In genomic region chr5:143251175-143251574, GRCh38 we compare ENCODE assay signal across 21 cellular contexts.
DNase-seq lines count a peak whose midpoint lies in the region; ATAC-seq, FAIRE-seq and TF ChIP-seq lines count a peak whose summit lies in the region.
"Had no signal": no experiment of that assay in that cellular context is flagged by ENCODE, and none has a peak within 500 bp of the region (broad histone marks: within the 10 kb centered on the region; RNA-seq: fewer than 3 reads in every experiment).

No MANE protein-coding gene starts in this region.

- no peaks in the 10 kb centered on the region for H3K36me3 ChIP-seq in GM12878 (ENCODE audit: control insufficient read depth in 2 of 2, insufficient read depth in 2 of 2, low read length in 1 of 2)
- H3K36me3 ChIP-seq: vagina had no signal

- peak; percentile 52 for ATAC-seq in GM18505 (IDR thresholded peaks at IDR 0.05; ENCODE audit: unreplicated experiment)
- peak; percentile 24 for ATAC-seq in GM19468 (IDR thresholded peaks at IDR 0.05; ENCODE audit: extremely low read depth, unreplicated experiment)
- peak; percentile 42 for ATAC-seq in HG03039 (IDR thresholded peaks at IDR 0.05; ENCODE audit: unreplicated experiment)
- peak; percentile 90 for ATAC-seq in GM12878
- no peak for ATAC-seq in GM21723 (IDR thresholded peaks at IDR 0.05; ENCODE audit: unreplicated experiment)
- no peak for ATAC-seq in activated naive CD8-positive, alpha-beta T cell treated with anti-CD3 and anti-CD28 coated beads, Interleukin-2, amount 50 U/mL, for 24 hours
- no peak for ATAC-seq in foreskin keratinocyte
- no peak for ATAC-seq in HG03521 (IDR thresholded peaks at IDR 0.05; ENCODE audit: unreplicated experiment)
- ATAC-seq: CD8-positive, alpha-beta T cell; naive thymus-derived CD8-positive, alpha-beta T cell had no signal

- H3K4me3 ChIP-seq in GM12878 = no peak overlapping the region
- H3K4me3 ChIP-seq: vagina had no signal

- H3K4me3 Mint-ChIP-seq in activated naive CD8-positive, alpha-beta T cell treated with anti-CD3 and anti-CD28 coated beads, Interleukin-2, amount 50 U/mL, for 24 hours = no peak overlapping the region
- H3K4me3 Mint-ChIP-seq: activated CD4-positive, alpha-beta T cell treated with anti-CD3 and anti-CD28 coated beads, Interleukin-2, amount 10 ng/mL, durations not matched to agents 7 days and 5 days; activated naive CD4-positive, alpha-beta T cell treated with anti-CD3 and anti-CD28 coated beads for 36 hours; CD8-positive, alpha-beta T cell; endodermal cell; naive thymus-derived CD8-positive, alpha-beta T cell had no signal

- H3K9ac ChIP-seq in GM12878 (ENCODE audit: control insufficient read depth, insufficient read depth, low read length) = peak overlapping the region; percentile 24; the same call in 1 of the 2 replicates
- H3K9ac ChIP-seq: parathyroid adenoma had no signal

- H2AFZ ChIP-seq in GM12878 (ENCODE audit: control insufficient read depth, low read depth, low read length) = no peak overlapping the region
- H2AFZ ChIP-seq: parathyroid adenoma had no signal

- CTCF ChIA-PET in GM12878 (lab: Yijun Ruan, JAX) = no interaction called here

- 87% methylated on average over 3 of the region's 3 CpGs for WGBS in GM12878 (ENCODE audit: insufficient coverage, insufficient replicate concordance, low lambda C conversion rate, missing lambda C conversion rate)

- intact Hi-C loops in GM12878 (cut with micrococcal nuclease; ENCODE audit: unreplicated experiment) = loop anchor here (1.0 kb wide), 1 partner anchor 21 kb away; no protein-coding TSS in a partner anchor

- no peaks in the 10 kb centered on the region for H3K9me3 ChIP-seq in GM12878 (replicated peaks; ENCODE audit: control insufficient read depth, insufficient read depth, low read length)
- H3K9me3 ChIP-seq: vagina had no signal

- H3K9me3 Mint-ChIP-seq in activated naive CD8-positive, alpha-beta T cell treated with anti-CD3 and anti-CD28 coated beads, Interleukin-2, amount 50 U/mL, for 24 hours = peaks cover 6% of the 10 kb centered on the region
- H3K9me3 Mint-ChIP-seq: activated naive CD4-positive, alpha-beta T cell treated with anti-CD3 and anti-CD28 coated beads for 36 hours; CD8-positive, alpha-beta T cell; endodermal cell had no signal

- H3K79me2 ChIP-seq in GM12878 (ENCODE audit: control insufficient read depth, insufficient read depth, low read length) = no peaks in the 10 kb centered on the region
- H3K79me2 ChIP-seq: parathyroid adenoma had no signal

- peaks cover 22% of the 10 kb centered on the region for H3K4me1 ChIP-seq in GM12878 (ENCODE audit: control insufficient read depth, insufficient read depth, low read length)
- H3K4me1 ChIP-seq in foreskin keratinocyte = peaks cover 32% of the 10 kb centered on the region
- H3K4me1 ChIP-seq: vagina had no signal

- H3K4me1 Mint-ChIP-seq in activated naive CD8-positive, alpha-beta T cell treated with anti-CD3 and anti-CD28 coated beads, Interleukin-2, amount 50 U/mL, for 24 hours = peaks cover 4% of the 10 kb centered on the region
- H3K4me1 Mint-ChIP-seq: activated CD4-positive, alpha-beta T cell treated with anti-CD3 and anti-CD28 coated beads, Interleukin-2, amount 10 ng/mL, durations not matched to agents 7 days and 5 days had no signal

- no peak; the same call in 1 of the 2 replicates for TF ChIP-seq RAD21 in GM12878 (IDR thresholded peaks at IDR 0.05; ENCODE audit: insufficient read depth, low read depth, low read length)

- H3K36me3 Mint-ChIP-seq in activated naive CD8-positive, alpha-beta T cell treated with anti-CD3 and anti-CD28 coated beads, Interleukin-2, amount 50 U/mL, for 24 hours (ENCODE audit: low read depth) = no peaks in the 10 kb centered on the region
- H3K36me3 Mint-ChIP-seq: CD8-positive, alpha-beta T cell had no signal

- 0 out of 4 replicates have a peak, but pooled peaks have one; percentile 7 to 21 for TF ChIP-seq EP300 in GM12878 (IDR thresholded peaks at IDR 0.05; ENCODE audit: borderline replicate concordance in 1 of 2, control insufficient read depth in 1 of 2, low read depth in 2 of 2, low read length in 2 of 2)

- H3K27ac Mint-ChIP-seq in activated naive CD8-positive, alpha-beta T cell treated with anti-CD3 and anti-CD28 coated beads, Interleukin-2, amount 50 U/mL, for 24 hours = no peak overlapping the region
- H3K27ac Mint-ChIP-seq: activated CD4-positive, alpha-beta T cell treated with anti-CD3 and anti-CD28 coated beads, Interleukin-2, amount 10 ng/mL, durations not matched to agents 7 days and 5 days; activated naive CD4-positive, alpha-beta T cell treated with anti-CD3 and anti-CD28 coated beads for 36 hours; CD8-positive, alpha-beta T cell; endodermal cell had no signal

- peak; percentile 18 for FAIRE-seq in GM12878 (lab: Jason Lieb, UNC)
- FAIRE-seq: H54 had no signal

- no peaks in the 10 kb centered on the region for H3K27me3 ChIP-seq in GM12878 (replicated peaks in 1 of 2; ENCODE audit: control insufficient read depth in 2 of 2, insufficient read depth in 2 of 2, low read length in 1 of 2)
- H3K27me3 ChIP-seq in foreskin keratinocyte = no peaks in the 10 kb centered on the region
- H3K27me3 ChIP-seq: vagina had no signal

- H3K27ac ChIP-seq in GM12878 (ENCODE audit: control insufficient read depth, insufficient read depth) (peak overlapping the region; percentile 59), foreskin keratinocyte (no peak overlapping the region)
- H3K27ac ChIP-seq: HL-60, parathyroid adenoma, vagina had no signal

- no peak for TF ChIP-seq CTCF in GM12878 (IDR thresholded peaks at IDR 0.05 in 2 of 3, conservative IDR thresholded peaks at IDR 0.05 in 1 of 3; ENCODE audit: control insufficient read depth in 2 of 3, extremely low read depth in 1 of 3, insufficient read depth in 1 of 3, low read depth in 3 of 3, low read length in 3 of 3)
- TF ChIP-seq CTCF in foreskin keratinocyte (conservative IDR thresholded peaks at IDR 0.05) = no peak

- BruUV-seq in GM12878 (replicated peaks; lab: Mats Ljungman, UMichigan) = TSS peak; percentile 75

- no peak overlapping the region for H3K4me2 ChIP-seq in GM12878 (ENCODE audit: control insufficient read depth, insufficient read depth)

- TF ChIP-seq POLR2A in GM18505 (IDR thresholded peaks at IDR 0.05; ENCODE audit: borderline replicate concordance, extremely low read depth, insufficient read depth, insufficient read length) = no peak
- TF ChIP-seq POLR2A in GM12878 (IDR thresholded peaks at IDR 0.05; ENCODE audit: low read depth, low read length) = no peak

- no peak for DNase-seq in GM12878 (ENCODE audit: low read depth, low spot score)
- DNase-seq in activated naive CD8-positive, alpha-beta T cell treated with anti-CD3 and anti-CD28 coated beads, Interleukin-2, amount 50 U/mL, for 24 hours = no peak
- no peak for DNase-seq in foreskin keratinocyte
- DNase-seq: activated CD4-positive, alpha-beta T cell treated with anti-CD3 and anti-CD28 coated beads, Interleukin-2, amount 10 ng/mL, durations not matched to agents 7 days and 5 days; activated naive CD4-positive, alpha-beta T cell treated with anti-CD3 and anti-CD28 coated beads for 36 hours; CD8-positive, alpha-beta T cell; DND-41; endodermal cell; islet precursor cell; naive thymus-derived CD8-positive, alpha-beta T cell; NCI-H69; stimulated activated CD4-positive, alpha-beta T cell treated with anti-CD3 and anti-CD28 coated beads, Interleukin-2, amount 100 ng/mL, for 48 hours had no signal

- POLR2A ChIA-PET in GM12878 (lab: Charles Lee) = no interaction called here

- RAD21 ChIA-PET in GM12878 (lab: Charles Lee; ENCODE audit: unreplicated experiment) = interaction anchor here (1.3 kb wide), 2 partner anchors 34 to 37 kb away, joined by 4 read pairs; no protein-coding TSS in a partner anchor

- SMC1A ChIA-PET in GM12878 (lab: Charles Lee; ENCODE audit: uncharacterized antibody, unreplicated experiment) = interaction anchor here (0.6 to 6.2 kb wide), 6 partner anchors 19 to 137 kb away, joined by 3 to 60 read pairs (median 4); no protein-coding TSS in a partner anchor

- H4K20me1 ChIP-seq in GM12878 (ENCODE audit: control insufficient read depth, insufficient read depth) = no peaks in the 10 kb centered on the region

- in situ Hi-C loops in GM12878 (cut with MboI) = no loop called here

- no peaks in the 10 kb centered on the region for H3K27me3 Mint-ChIP-seq in activated naive CD8-positive, alpha-beta T cell treated with anti-CD3 and anti-CD28 coated beads, Interleukin-2, amount 50 U/mL, for 24 hours
- H3K27me3 Mint-ChIP-seq: activated CD4-positive, alpha-beta T cell treated with anti-CD3 and anti-CD28 coated beads, Interleukin-2, amount 10 ng/mL, durations not matched to agents 7 days and 5 days; naive thymus-derived CD8-positive, alpha-beta T cell had no signal

TF ChIP-seq in GM12878, 131 proteins besides CTCF, POLR2A, EP300 and RAD21 (continues in another document):
- 0 out of 2 replicates have a peak, but pooled peaks have one; percentile 23 for TF ChIP-seq DPF2 (IDR thresholded peaks at IDR 0.05)
- 0 out of 2 replicates have a peak, but pooled peaks have one; percentile 5 for TF ChIP-seq YY1 (IDR thresholded peaks at IDR 0.05; ENCODE audit: low read depth, low read length)
- TF ChIP-seq IRF4 (IDR thresholded peaks at IDR 0.05; ENCODE audit: low read depth, low read length) = peak; percentile 68; the same call in 1 of the 2 replicates
- TF ChIP-seq HDGF (IDR thresholded peaks at IDR 0.05) = no peak
- no peak for TF ChIP-seq YBX1 (IDR thresholded peaks at IDR 0.05)
- TF ChIP-seq ZNF274 (IDR thresholded peaks at IDR 0.05; ENCODE audit: insufficient read depth, insufficient read length) = no peak
- TF ChIP-seq RELA (IDR thresholded peaks at IDR 0.05; ENCODE audit: borderline replicate concordance, partially characterized antibody) = no peak
- no peak for TF ChIP-seq ESRRA (IDR thresholded peaks at IDR 0.05; ENCODE audit: low read length)
- TF ChIP-seq SMC3 (IDR thresholded peaks at IDR 0.05; ENCODE audit: borderline replicate concordance, low read length) = peak; percentile 22; the same call in 1 of the 2 replicates

Comparison
In these comparisons a context has a peak if more than half of its experiments do, and no peak if none do; other contexts are left out.
1. ATAC-seq: peak in GM18505 (single experiment), GM19468 (single experiment), HG03039 (single experiment) and GM12878 (single experiment); none in GM21723 (single experiment), activated naive CD8-positive, alpha-beta T cell treated with anti-CD3 and anti-CD28 coated beads, Interleukin-2, amount 50 U/mL, for 24 hours (single experiment), foreskin keratinocyte (single experiment) and HG03521 (single experiment).